9 cellular contexts compared by ENCODE assay signal in genomic region chr11:64915366-64915887, GRCh38. TPM values are rescaled to one million over a fixed set of nuclear protein-coding genes. Genes with fewer than 3 reads are reported as not detected.
DNase-seq lines count a peak whose midpoint lies in the region; ATAC-seq, FAIRE-seq and TF ChIP-seq lines count a peak whose summit lies in the region.
"Had no signal": no experiment of that assay in that cellular context is flagged by ENCODE, and none has a peak within 500 bp of the region (broad histone marks: within the 10 kb centered on the region; RNA-seq: fewer than 3 reads in every experiment).

No MANE protein-coding gene starts in this region.

- TF ChIP-seq CTCF in SK-N-SH (IDR thresholded peaks at IDR 0.05) (no peak), fibroblast of mammary gland (conservative IDR thresholded peaks at IDR 0.05; ENCODE audit: control insufficient read depth, insufficient read depth, low read depth, low read length) (no peak)

- H3K9me3 ChIP-seq in SK-N-SH, result no peaks in the 10 kb centered on the region

- H3K9ac ChIP-seq in SK-N-SH, result peak overlapping the region; percentile 92; the same call in 1 of the 2 replicates

- peaks cover 24 to 33% (median 33%) of the 10 kb centered on the region in 3 donors for H3K4me1 Mint-ChIP-seq in T-cell
- peaks cover 41% of the 10 kb centered on the region for H3K4me1 Mint-ChIP-seq in stimulated activated memory B cell treated with anti-CD40 and anti-IgM and Interleukin-4, amounts not matched to agents 10 μg/mL and 1 μg/mL and 100 μg/mL, for 72 hours

- no peak for DNase-seq in SK-N-SH
- DNase-seq in T-cell, result no peak
- no peak for DNase-seq in fibroblast of mammary gland (ENCODE audit: low read depth)
- DNase-seq in HTR-8/SVneo (ENCODE audit: insufficient read length, low spot score), result no peak
- no peak for DNase-seq in COR-L47 (lab: John Stamatoyannopoulos, UW)
- DNase-seq in NCI-H1105 (lab: John Stamatoyannopoulos, UW), result no peak

- H3K27me3 Mint-ChIP-seq in T-cell, result no peaks in the 10 kb centered on the region
- no peaks in the 10 kb centered on the region for H3K27me3 Mint-ChIP-seq in stimulated activated memory B cell treated with anti-CD40 and anti-IgM and Interleukin-4, amounts not matched to agents 10 μg/mL and 1 μg/mL and 100 μg/mL, for 72 hours

- H3K27me3 ChIP-seq in SK-N-SH (ENCODE audit: insufficient read depth), result no peaks in the 10 kb centered on the region

- FAIRE-seq in HTR-8/SVneo (lab: Jason Lieb, UNC), result no peak

- TF ChIP-seq RAD21 in SK-N-SH (IDR thresholded peaks at IDR 0.05; ENCODE audit: low read length), result no peak

- CTCF ChIA-PET in SK-N-SH (lab: Yijun Ruan, JAX) (interaction anchor here (0.9 to 2.3 kb wide), 5 partner anchors 21 to 611 kb away, joined by 3 to 8 read pairs (median 4); no protein-coding TSS in a partner anchor), T-cell (lab: Charles Lee) (no interaction called here)

- H3K36me3 Mint-ChIP-seq in T-cell, result peaks cover 16% of the 10 kb centered on the region
- peaks cover 24% of the 10 kb centered on the region for H3K36me3 Mint-ChIP-seq in stimulated activated memory B cell treated with anti-CD40 and anti-IgM and Interleukin-4, amounts not matched to agents 10 μg/mL and 1 μg/mL and 100 μg/mL, for 72 hours

- no peaks in the 10 kb centered on the region for H4K20me1 ChIP-seq in SK-N-SH (ENCODE audit: insufficient read depth)

- H3K4me3 ChIP-seq in SK-N-SH (ENCODE audit: low read depth in 2 of 2, low read length in 1 of 2) (no peak overlapping the region; a peak in 1 of 4 replicates), fibroblast of mammary gland (ENCODE audit: control insufficient read depth, low read depth, low read length) (peak overlapping the region; percentile 94)

- peak overlapping the region in 1 of 2 donors; percentile 95 for H3K27ac Mint-ChIP-seq in T-cell
- H3K27ac Mint-ChIP-seq in stimulated activated memory B cell treated with anti-CD40 and anti-IgM and Interleukin-4, amounts not matched to agents 10 μg/mL and 1 μg/mL and 100 μg/mL, for 72 hours, result peak overlapping the region; percentile 93

- POLR2A ChIA-PET in SK-N-SH (lab: Yijun Ruan, JAX), result no interaction called here
- POLR2A ChIA-PET in T-cell (lab: Charles Lee), result interaction anchor here (0.6 to 0.7 kb wide), 2 partner anchors 9 to 15 kb away, joined by 3 read pairs; no protein-coding TSS in a partner anchor

- H3K9me2 ChIP-seq in SK-N-SH, result no peaks in the 10 kb centered on the region

- H3F3A ChIP-seq in SK-N-SH (replicated peaks; ENCODE audit: insufficient read depth), result no peaks in the 10 kb centered on the region

- no peaks in the 10 kb centered on the region for H3K9me3 Mint-ChIP-seq in T-cell
- no peaks in the 10 kb centered on the region for H3K9me3 Mint-ChIP-seq in stimulated activated memory B cell treated with anti-CD40 and anti-IgM and Interleukin-4, amounts not matched to agents 10 μg/mL and 1 μg/mL and 100 μg/mL, for 72 hours

- 0 out of 4 replicates have a peak overlapping the region, but pooled peaks of 1 of the 2 experiments have one; percentile 54 for H3K27ac ChIP-seq in SK-N-SH (ENCODE audit: low read depth in 2 of 2, low read length in 1 of 2)

- peak overlapping the region; percentile 98 for H3K4me2 ChIP-seq in SK-N-SH

- ATAC-seq in SK-N-SH treated with all-trans-retinoic acid at 6 μM for 48 hours, result no peak
- no peak for ATAC-seq in T-cell (replicated peaks in 1 of 4)
- ATAC-seq in stimulated activated memory B cell treated with anti-CD40 and anti-IgM and Interleukin-4, amounts not matched to agents 10 μg/mL and 1 μg/mL and 100 μg/mL, for 72 hours, result no peak

- no peak for TF ChIP-seq EP300 in SK-N-SH (IDR thresholded peaks at IDR 0.05; ENCODE audit: borderline replicate concordance in 1 of 2, low read depth in 1 of 2, low read length in 1 of 2)

- no peak overlapping the region for H2AFZ ChIP-seq in SK-N-SH (ENCODE audit: low read depth)

- H3K79me2 ChIP-seq in SK-N-SH (ENCODE audit: insufficient read depth), result peaks cover 16% of the 10 kb centered on the region; the same call in 1 of the 2 replicates

- 86% methylated on average over 5 of the region's 7 CpGs for WGBS in SK-N-SH (ENCODE audit: low lambda C conversion rate)

- peak overlapping the region; percentile 82 to 90 (median 84) for H3K4me3 Mint-ChIP-seq in T-cell
- peak overlapping the region; percentile 89 for H3K4me3 Mint-ChIP-seq in stimulated activated memory B cell treated with anti-CD40 and anti-IgM and Interleukin-4, amounts not matched to agents 10 μg/mL and 1 μg/mL and 100 μg/mL, for 72 hours

- H3K36me3 ChIP-seq in SK-N-SH (replicated peaks in 1 of 2; ENCODE audit: control insufficient read depth in 1 of 2, insufficient read depth in 2 of 2, low read length in 1 of 2), result peaks cover 0 to 32% of the 10 kb centered on the region in 2 experiments

- peaks cover 8 to 15% of the 10 kb centered on the region in 2 experiments; a peak in 3 of 4 replicates for H3K4me1 ChIP-seq in SK-N-SH (ENCODE audit: control insufficient read depth in 1 of 2, insufficient read depth in 2 of 2, low read depth in 1 of 2, low read length in 1 of 2)

TF ChIP-seq in SK-N-SH, 30 proteins besides CTCF, POLR2A, EP300 and RAD21 (continues in another document):
- TF ChIP-seq GATA2 (CRISPR knock-in tag; IDR thresholded peaks at IDR 0.05) (no peak), PBX3 (IDR thresholded peaks at IDR 0.05) (no peak), GABPA (IDR thresholded peaks at IDR 0.05; ENCODE audit: low read depth) (no peak), YY1 (IDR thresholded peaks at IDR 0.05; ENCODE audit: low read depth) (no peak), SMC3 (IDR thresholded peaks at IDR 0.05; ENCODE audit: low read depth, low read length) (no peak), ELF1 (IDR thresholded peaks at IDR 0.05) (no peak)

TF ChIP-seq in SK-N-SH treated with all-trans-retinoic acid at 6 μM for 48 hours, 23 proteins besides CTCF, POLR2A, EP300 and RAD21:
- TF ChIP-seq TOX (CRISPR knock-in tag; IDR thresholded peaks at IDR 0.05; ENCODE audit: borderline replicate concordance) (no peak), ISL1 (CRISPR knock-in tag; IDR thresholded peaks at IDR 0.05) (no peak), GLIS3 (CRISPR knock-in tag; IDR thresholded peaks at IDR 0.05) (no peak), BACH2 (CRISPR knock-in tag; IDR thresholded peaks at IDR 0.05; ENCODE audit: borderline replicate concordance) (no peak), ZNF8 (CRISPR knock-in tag; IDR thresholded peaks at IDR 0.05) (no peak), PATZ1 (CRISPR knock-in tag; IDR thresholded peaks at IDR 0.05; ENCODE audit: borderline replicate concordance) (no peak)

RNA-seq across cellular contexts. Expression of gene ATG2A, which starts 1.6 kb away (rescaled TPM):
- 6.2 and 7.1 TPM in 2 replicates for polyA plus RNA-seq in SK-N-SH (2012; rRNA removed)
- 1.7 and 3.1 TPM in 2 replicates for polyA plus RNA-seq in SK-N-SH (2012; cell fraction: cytosol; rRNA removed)
- polyA plus RNA-seq in SK-N-SH (2012; cell fraction: nucleus; rRNA removed), result 21.7 and 27.5 TPM in 2 replicates
- total RNA-seq in T-cell, result 100 to 1,000 TPM in 1 of 5 donors, 10 to 100 TPM in 4; 50.9 to 165 (median 55.4) TPM

RNA-seq across cellular contexts. Expression of gene PPP2R5B, which starts 9.1 kb away (rescaled TPM):
- polyA plus RNA-seq in SK-N-SH (2012; rRNA removed), result 15.1 and 16.7 TPM in 2 replicates
- 8.2 and 11.7 TPM in 2 replicates for polyA plus RNA-seq in SK-N-SH (2012; cell fraction: cytosol; rRNA removed)
- 40.9 and 48.9 TPM in 2 replicates for polyA plus RNA-seq in SK-N-SH (2012; cell fraction: nucleus; rRNA removed)
- 10 to 100 TPM; 15.3 to 25.4 (median 17.2) TPM for total RNA-seq in T-cell

RNA-seq across cellular contexts. Expression of gene GPHA2, which starts 20.3 kb away (rescaled TPM):
- not detected in 2 replicates for polyA plus RNA-seq in SK-N-SH (2012; rRNA removed)
- polyA plus RNA-seq in SK-N-SH (2012; cell fraction: cytosol; rRNA removed), result not detected in 2 replicates
- polyA plus RNA-seq in SK-N-SH (2012; cell fraction: nucleus; rRNA removed), result not detected in 2 replicates
- under 1 TPM in 1 of 5 donors, not detected in 4; 0.90 TPM for total RNA-seq in T-cell
- polyA plus RNA-seq: esophagus had no signal

RNA-seq across cellular contexts. Expression of gene EHD1, which starts 37.0 kb away (rescaled TPM):
- polyA plus RNA-seq in SK-N-SH (2012; rRNA removed), result 57.6 and 93.3 TPM in 2 replicates
- polyA plus RNA-seq in SK-N-SH (2012; cell fraction: cytosol; rRNA removed), result 34.4 and 51.6 TPM in 2 replicates
- 104 and 118 TPM in 2 replicates for polyA plus RNA-seq in SK-N-SH (2012; cell fraction: nucleus; rRNA removed)
- 100 to 1,000 TPM; 126 to 286 (median 269) TPM for total RNA-seq in T-cell

RNA-seq across cellular contexts. Expression of gene MAJIN, which starts 56.5 kb away (rescaled TPM):
- not detected in 2 replicates for polyA plus RNA-seq in SK-N-SH (2012; rRNA removed)
- polyA plus RNA-seq in SK-N-SH (2012; cell fraction: cytosol; rRNA removed), result not detected in 2 replicates
- not detected in 2 replicates for polyA plus RNA-seq in SK-N-SH (2012; cell fraction: nucleus; rRNA removed)
- 1 to 10 TPM in 1 of 5 donors, under 1 TPM in 3, not detected in 1; 0.44 to 1.8 (median 0.82) TPM for total RNA-seq in T-cell
- polyA plus RNA-seq: esophagus had no signal
